ENCODE assay signal across 9 cellular contexts in the genomic region with DNA sequence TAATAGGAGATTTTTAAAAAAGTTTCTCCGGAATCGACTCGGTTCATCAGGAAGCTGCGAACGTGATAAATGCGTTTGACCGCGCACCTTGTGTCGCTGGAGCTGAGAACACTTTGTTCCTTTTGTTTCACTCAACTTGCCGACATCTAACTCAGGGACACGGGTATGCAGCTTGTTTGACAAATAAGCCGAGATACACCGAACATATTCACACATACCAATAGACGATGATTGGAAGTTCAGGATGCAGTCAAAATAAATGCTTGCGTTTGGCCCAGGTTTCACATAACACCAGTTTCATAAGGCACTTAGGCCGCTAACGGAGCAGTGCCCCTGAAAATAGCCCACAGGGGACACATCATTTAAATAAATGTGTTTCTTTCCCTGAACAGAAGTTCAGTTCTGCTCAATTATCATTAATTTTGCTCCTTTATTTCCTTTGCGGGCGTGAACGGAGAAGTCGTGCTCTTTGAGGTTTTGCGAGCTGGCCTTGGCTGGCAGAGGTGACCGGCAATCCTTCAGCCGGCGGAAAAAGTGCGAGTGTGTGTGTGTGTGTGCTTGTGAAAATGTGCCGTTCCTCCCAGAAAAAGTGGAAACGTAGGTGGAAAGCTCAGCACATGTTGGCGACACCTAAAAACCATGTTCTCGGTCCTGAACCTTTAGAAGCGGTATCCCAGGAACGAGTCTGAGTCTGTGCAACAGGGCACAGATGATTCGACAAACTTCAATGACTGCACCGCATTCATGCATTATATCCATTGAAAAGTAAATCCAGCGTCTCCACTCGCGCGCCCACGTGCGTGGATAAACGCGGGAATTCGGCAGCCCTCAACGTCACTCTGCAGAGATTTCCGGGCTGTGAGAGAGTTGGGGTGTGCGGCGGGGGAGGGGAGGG. TPM values are rescaled to one million over a fixed set of nuclear protein-coding genes. Genes with fewer than 3 reads are reported as not detected.
DNase-seq lines count a peak whose midpoint lies in the region; ATAC-seq and TF ChIP-seq lines count a peak whose summit lies in the region.
"Had no signal": no experiment of that assay in that cellular context is flagged by ENCODE, and none has a peak within 500 bp of the region (broad histone marks: within the 10 kb centered on the region; RNA-seq: fewer than 3 reads in every experiment).

No MANE protein-coding gene starts in this region.

- H3K36me3 ChIP-seq in DOHH2 (ENCODE audit: control insufficient read depth, low read length), result no peaks in the 10 kb centered on the region
- no peaks in the 10 kb centered on the region for H3K36me3 ChIP-seq in effector memory CD4-positive, alpha-beta T cell (ENCODE audit: control insufficient read depth, insufficient read depth, low read length)

- peak; percentile 12 for ATAC-seq in HG03378 (IDR thresholded peaks at IDR 0.05; ENCODE audit: unreplicated experiment)
- ATAC-seq in omental fat pad (ENCODE audit: low FRiP score), result peak; percentile 42
- no peak for ATAC-seq in HG02973 (IDR thresholded peaks at IDR 0.05; ENCODE audit: unreplicated experiment)
- no peak for ATAC-seq in GM21528 (IDR thresholded peaks at IDR 0.05; ENCODE audit: low FRiP score, unreplicated experiment)
- no peak for ATAC-seq in GM21723 (IDR thresholded peaks at IDR 0.05; ENCODE audit: unreplicated experiment)
- ATAC-seq: HCT116 had no signal

- H3K9me2 ChIP-seq in DOHH2 (replicated peaks; ENCODE audit: control insufficient read depth, low read length), result no peaks in the 10 kb centered on the region

- no peaks in the 10 kb centered on the region for H3F3A ChIP-seq in DOHH2 (ENCODE audit: control insufficient read depth, insufficient read depth)

- H3K9me3 ChIP-seq in DOHH2 (ENCODE audit: control insufficient read depth, insufficient read depth, low read length), result no peaks in the 10 kb centered on the region
- H3K9me3 ChIP-seq in effector memory CD4-positive, alpha-beta T cell (ENCODE audit: control insufficient read depth, low read length), result no peaks in the 10 kb centered on the region

- peaks cover 35% of the 10 kb centered on the region for H3K4me1 ChIP-seq in DOHH2 (ENCODE audit: control insufficient read depth, low read length)
- H3K4me1 ChIP-seq in effector memory CD4-positive, alpha-beta T cell (ENCODE audit: control insufficient read depth, insufficient read depth, low read length, poor library complexity, severe bottlenecking), result peaks cover 17% of the 10 kb centered on the region

- H3K4me2 ChIP-seq in DOHH2 (ENCODE audit: low read length), result peak overlapping the region; percentile 95

- H3K79me2 ChIP-seq in DOHH2 (ENCODE audit: control insufficient read depth, low read length), result no peaks in the 10 kb centered on the region

- H3K27ac ChIP-seq in DOHH2 (ENCODE audit: low read depth, low read length), result no peak overlapping the region
- H3K27ac ChIP-seq in effector memory CD4-positive, alpha-beta T cell (ENCODE audit: insufficient read depth, low read length, poor library complexity, severe bottlenecking), result no peak overlapping the region

- H3K27me3 ChIP-seq in DOHH2 (ENCODE audit: control insufficient read depth, low read length), result peaks cover 64% of the 10 kb centered on the region
- peaks cover 14% of the 10 kb centered on the region for H3K27me3 ChIP-seq in effector memory CD4-positive, alpha-beta T cell (replicated peaks; ENCODE audit: control insufficient read depth, insufficient read depth, low read length, poor library complexity, severe bottlenecking)

- H3K4me3 ChIP-seq in DOHH2 (ENCODE audit: low read length), result peak overlapping the region; percentile 71
- H3K4me3 ChIP-seq in effector memory CD4-positive, alpha-beta T cell (ENCODE audit: insufficient read depth, low read depth, low read length, poor library complexity, severe bottlenecking), result peak overlapping the region; percentile 48

- no peaks in the 10 kb centered on the region for H4K20me1 ChIP-seq in DOHH2 (ENCODE audit: control insufficient read depth, insufficient read depth, low read depth, low read length)

- DNase-seq in effector memory CD4-positive, alpha-beta T cell, result no peak
- DNase-seq in omental fat pad (ENCODE audit: low spot score) (no peak), NCI-H2171 treated with DMSO at 0.1 percent for 48 hours (lab: John Stamatoyannopoulos, UW) (no peak)

- TF ChIP-seq CTCF in DOHH2 (IDR thresholded peaks at IDR 0.05; ENCODE audit: low read depth, low read length, poor library complexity, severe bottlenecking) (no peak), omental fat pad (IDR thresholded peaks at IDR 0.05) (no peak)

RNA-seq across cellular contexts. Expression of gene SHISA3, which starts 0.7 kb away (rescaled TPM):
- total RNA-seq in omental fat pad, result 10 to 100 TPM in 1 of 4 donors, 1 to 10 TPM in 3; 1.8 to 10.1 (median 4.0) TPM

Comparison
In these comparisons a context has a peak if more than half of its experiments do, and no peak if none do; other contexts are left out.
1. ATAC-seq: peak in HG03378 (single experiment) and omental fat pad (single experiment); none in HG02973 (single experiment), GM21528 (single experiment) and GM21723 (single experiment).